In the genomic region with DNA sequence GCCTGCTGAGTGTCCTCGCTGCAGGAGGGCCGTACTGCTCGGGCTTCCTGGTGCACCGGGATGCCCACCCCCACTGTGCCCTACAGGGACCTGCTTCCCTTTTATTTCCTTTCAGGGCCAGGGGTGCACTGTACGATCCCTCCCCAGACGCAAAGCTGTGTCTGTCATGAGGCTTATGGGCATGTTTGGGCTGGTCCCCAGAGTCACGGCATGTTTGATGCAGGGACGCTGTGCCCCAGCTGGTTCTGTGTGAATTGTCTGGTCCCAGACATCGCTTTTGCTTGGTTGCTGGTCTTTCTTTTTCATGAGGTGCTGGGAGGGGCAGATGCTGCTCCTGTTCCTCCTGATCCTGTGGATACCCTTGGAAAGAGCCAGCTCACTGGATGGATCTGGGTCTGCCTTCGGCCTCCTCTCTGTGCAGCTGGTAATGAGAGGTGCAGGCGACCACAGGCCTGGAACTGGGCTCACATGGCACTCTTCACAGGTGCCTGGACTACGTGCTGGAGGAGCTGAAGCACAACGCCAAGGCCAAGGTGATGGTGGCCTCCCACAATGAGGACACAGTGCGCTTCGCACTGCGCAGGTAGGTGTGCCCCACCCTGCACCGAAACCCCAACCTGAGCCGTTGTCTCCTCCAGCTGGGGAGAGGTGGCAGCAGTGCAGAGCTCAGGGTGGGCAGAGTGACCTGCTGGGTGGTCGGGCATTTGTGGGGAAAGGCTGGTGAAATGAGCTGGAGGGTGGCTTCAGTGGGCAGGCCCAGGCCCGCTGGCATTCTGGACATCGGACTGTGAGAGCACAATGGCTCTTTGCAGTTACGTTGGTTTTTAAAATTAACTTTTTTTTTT, we compare ENCODE assay signal across 8 cellular contexts. TPM values are rescaled to one million over a fixed set of nuclear protein-coding genes. Genes with fewer than 3 reads are reported as not detected.
DNase-seq lines count a peak whose midpoint lies in the region; ATAC-seq and TF ChIP-seq lines count a peak whose summit lies in the region.
"Not testable (repeated sequence)": the region's sequence is repeated elsewhere in the genome, so short reads cannot be mapped to it uniquely, and the experiment has no call there.
"Had no signal": no experiment of that assay in that cellular context is flagged by ENCODE, and none has a peak within 500 bp of the region (broad histone marks: within the 10 kb centered on the region; RNA-seq: fewer than 3 reads in every experiment).

No MANE protein-coding gene starts in this region.

- WGBS in right lobe of liver (ENCODE audit: insufficient coverage, low coverage, low lambda C conversion rate, missing lambda C conversion rate): 86% methylated on average over 6 of the region's 22 CpGs
- WGBS in sigmoid colon, 2 donors: 91% methylated on average over 22 of the region's 22 CpGs

- H3K4me3 ChIP-seq in WERI-Rb-1 (ENCODE audit: low read depth, low read length); right lobe of liver; sigmoid colon: not testable (repeated sequence)

- POLR2A ChIA-PET in MCF 10A (lab: Yijun Ruan, JAX): interaction anchor here (0.6 to 2.1 kb wide), 2 partner anchors 11 to 1537 kb away, joined by 4 to 6 read pairs; a partner anchor contains a TSS

- not testable (repeated sequence) for BruUV-seq in MCF 10A (replicated peaks; lab: Mats Ljungman, UMichigan)

- not testable (repeated sequence) for H3K9me3 ChIP-seq in WERI-Rb-1 (ENCODE audit: severe bottlenecking); right lobe of liver; sigmoid colon

- H3K27ac Mint-ChIP-seq in MCF 10A (ENCODE audit: low read depth, unreplicated experiment): not testable (repeated sequence)

- not testable (repeated sequence) for H3K27me3 ChIP-seq in WERI-Rb-1 (ENCODE audit: insufficient read depth, low read depth, severe bottlenecking); right lobe of liver
- peaks cover 0 to 16% (median 16%) of the 10 kb centered on the region in 3 donors for H3K27me3 ChIP-seq in sigmoid colon

- not testable (repeated sequence) for H3K27ac ChIP-seq in WERI-Rb-1, right lobe of liver, sigmoid colon

- not testable (repeated sequence) for H3K36me3 ChIP-seq in WERI-Rb-1, right lobe of liver, sigmoid colon

- peak overlapping the region; percentile 19 for H3K4me3 Mint-ChIP-seq in MCF 10A (ENCODE audit: unreplicated experiment)

- H3K9me3 Mint-ChIP-seq in MCF 10A (ENCODE audit: unreplicated experiment): not testable (repeated sequence)

- ATAC-seq in Right ventricle myocardium inferior, right lobe of liver: not testable (repeated sequence)

- intact Hi-C loops in MCF 10A (cut with micrococcal nuclease); Right ventricle myocardium inferior (cut with DNase I); right lobe of liver (cut with DNase I); sigmoid colon (cut with DNase I): not testable (repeated sequence)

- DNase-seq in COLO668 (lab: John Stamatoyannopoulos, UW; ENCODE audit: unreplicated experiment) (peak; percentile 37), NCI-H1694 treated with DMSO at 0.1 percent for 48 hours (lab: John Stamatoyannopoulos, UW) (peak; percentile 53), WERI-Rb-1 (peak; percentile 11), Right ventricle myocardium inferior (ENCODE audit: missing footprints) (peak; percentile 45), right lobe of liver (peak; percentile 3 to 35 (median 31)), sigmoid colon (peak; percentile 24)
- not testable (repeated sequence) for DNase-seq in MCF 10A (ENCODE audit: unreplicated experiment)

- H3K4me1 ChIP-seq in right lobe of liver, sigmoid colon: not testable (repeated sequence)

- not testable (repeated sequence) for TF ChIP-seq EP300 in sigmoid colon (IDR thresholded peaks at IDR 0.05)

- not testable (repeated sequence) for TF ChIP-seq POLR2A in right lobe of liver (IDR thresholded peaks at IDR 0.05); sigmoid colon (IDR thresholded peaks at IDR 0.05)

- peaks cover 10% of the 10 kb centered on the region for H3K4me1 Mint-ChIP-seq in MCF 10A (ENCODE audit: insufficient read depth, unreplicated experiment)

- CTCF ChIA-PET in MCF 10A (lab: Yijun Ruan, JAX): interaction anchor here (1.3 kb wide), 1 partner anchor 9 kb away, joined by 3 read pairs; no protein-coding TSS in a partner anchor

- H3K27me3 Mint-ChIP-seq in MCF 10A (ENCODE audit: insufficient read depth, unreplicated experiment): not testable (repeated sequence)

- not testable (repeated sequence) for TF ChIP-seq CTCF in WERI-Rb-1 (IDR thresholded peaks at IDR 0.05; ENCODE audit: low read depth, low read length); MCF 10A (IDR thresholded peaks at IDR 0.05; ENCODE audit: unreplicated experiment); right lobe of liver (IDR thresholded peaks at IDR 0.05); sigmoid colon (IDR thresholded peaks at IDR 0.05)

- not testable (repeated sequence) for H3K36me3 Mint-ChIP-seq in MCF 10A (ENCODE audit: insufficient read depth, unreplicated experiment)

RNA-seq across cellular contexts. Expression of a gene that starts 10.8 kb away (rescaled TPM):
- total RNA-seq in MCF 10A (2022) (33.3 and 36.4 TPM in 2 replicates), Right ventricle myocardium inferior (44.2 TPM), right lobe of liver (10 to 100 TPM; 32.6 to 79.9 (median 50.9) TPM), sigmoid colon (10 to 100 TPM; 62.3 to 88.6 (median 69.8) TPM)
- 10 to 100 TPM; 38.6 to 72.7 (median 54.6) TPM for polyA plus RNA-seq in sigmoid colon

RNA-seq across cellular contexts. Expression of a gene that starts 40.9 kb away (rescaled TPM):
- total RNA-seq in MCF 10A (2022) (2.7 and 3.7 TPM in 2 replicates), Right ventricle myocardium inferior (1.2 TPM), right lobe of liver (10 to 100 TPM in 2 of 6 experiments, 1 to 10 TPM in 4; 3.0 to 12.4 (median 8.5) TPM), sigmoid colon (under 1 TPM in 2 of 4 donors, not detected in 2; 0.36 to 0.83 TPM)
- polyA plus RNA-seq in sigmoid colon: 1 to 10 TPM in 2 of 3 donors, under 1 TPM in 1; 0.60 to 4.3 (median 1.4) TPM
- total RNA-seq: GM23248 had no signal
